ENCODE assay signal across 17 cellular contexts in genomic region chrX:104742345-104742744, GRCh38.
"Had no signal": no experiment of that assay in that cellular context is flagged by ENCODE, and none has a peak within 500 bp of the region (broad histone marks: within the 10 kb centered on the region; RNA-seq: fewer than 3 reads in every experiment).

No MANE protein-coding gene starts in this region.

- H3K27ac Mint-ChIP-seq: activated CD4-positive, alpha-beta T cell treated with anti-CD3 and anti-CD28 coated beads for 36 hours; activated naive CD4-positive, alpha-beta T cell treated with anti-CD3 and anti-CD28 coated beads, Interleukin-2, amount 50 U/mL, for 72 hours; activated T-helper 1 cell treated with anti-CD3 and anti-CD28 coated beads, Interleukin-12 subunit alpha, Interleukin-12 subunit beta, Interleukin-2, Interleukin-4 antibody, amounts not matched to agents 30 ng/mL and 10 ng/mL and 1 ng/mL, durations not matched to agents 14 hours and 24 hours and 36 hours; mesothelial cell of epicardium; natural killer cell treated with Interleukin-12 subunit alpha and Interleukin-12 subunit beta and Interleukin-15 and Interleukin-18, amount 100 ng/mL, for 72 hours; WTC11 had no signal

- H3K4me3 ChIP-seq: adrenal gland, dorsolateral prefrontal cortex had no signal

- DNase-seq: activated CD4-positive, alpha-beta T cell treated with anti-CD3 and anti-CD28 coated beads for 36 hours; activated CD4-positive, alpha-beta T cell treated with anti-CD3 and anti-CD28 coated beads, Interleukin-2, amount 50 U/mL, for 48 hours; activated gamma-delta T cell treated with Interleukin-2 at 50 U/mL for 16 hours; adrenal gland; dorsolateral prefrontal cortex; head of caudate nucleus; posterior cingulate gyrus; retina; stimulated activated naive CD4-positive, alpha-beta T cell had no signal

- H3K9me3 ChIP-seq: adrenal gland, neutrophil had no signal

- H3K9me3 Mint-ChIP-seq: activated naive CD4-positive, alpha-beta T cell treated with anti-CD3 and anti-CD28 coated beads, Interleukin-2, amount 50 U/mL, for 72 hours; activated T-helper 1 cell treated with anti-CD3 and anti-CD28 coated beads, Interleukin-12 subunit alpha, Interleukin-12 subunit beta, Interleukin-2, Interleukin-4 antibody, amounts not matched to agents 30 ng/mL and 10 ng/mL and 1 ng/mL, durations not matched to agents 14 hours and 24 hours and 36 hours; natural killer cell treated with Interleukin-12 subunit alpha and Interleukin-12 subunit beta and Interleukin-15 and Interleukin-18, amount 100 ng/mL, for 72 hours; WTC11 had no signal

- H3K4me1 Mint-ChIP-seq: activated CD4-positive, alpha-beta T cell treated with anti-CD3 and anti-CD28 coated beads for 36 hours; mesothelial cell of epicardium had no signal

- H3K36me3 Mint-ChIP-seq: activated naive CD4-positive, alpha-beta T cell treated with anti-CD3 and anti-CD28 coated beads, Interleukin-2, amount 50 U/mL, for 72 hours; mesothelial cell of epicardium; natural killer cell treated with Interleukin-12 subunit alpha and Interleukin-12 subunit beta and Interleukin-15 and Interleukin-18, amount 100 ng/mL, for 72 hours; WTC11 had no signal

- H3K27me3 Mint-ChIP-seq: activated CD4-positive, alpha-beta T cell treated with anti-CD3 and anti-CD28 coated beads for 36 hours; natural killer cell treated with Interleukin-12 subunit alpha and Interleukin-12 subunit beta and Interleukin-15 and Interleukin-18, amount 100 ng/mL, for 72 hours had no signal

- H3K4me1 ChIP-seq: adrenal gland had no signal

- H3K4me3 Mint-ChIP-seq: activated CD4-positive, alpha-beta T cell treated with anti-CD3 and anti-CD28 coated beads for 36 hours; activated T-helper 1 cell treated with anti-CD3 and anti-CD28 coated beads, Interleukin-12 subunit alpha, Interleukin-12 subunit beta, Interleukin-2, Interleukin-4 antibody, amounts not matched to agents 30 ng/mL and 10 ng/mL and 1 ng/mL, durations not matched to agents 14 hours and 24 hours and 36 hours; mesothelial cell of epicardium; natural killer cell treated with Interleukin-12 subunit alpha and Interleukin-12 subunit beta and Interleukin-15 and Interleukin-18, amount 100 ng/mL, for 72 hours; WTC11 had no signal

- FAIRE-seq: frontal cortex, TTC549 had no signal

- H3K27ac ChIP-seq: adrenal gland, dorsolateral prefrontal cortex, neutrophil had no signal

- ATAC-seq: activated CD4-positive, alpha-beta T cell treated with anti-CD3 and anti-CD28 coated beads for 36 hours; activated naive CD4-positive, alpha-beta T cell treated with anti-CD3 and anti-CD28 coated beads, Interleukin-2, amount 50 U/mL, for 72 hours; natural killer cell treated with Interleukin-12 subunit alpha and Interleukin-12 subunit beta and Interleukin-15 and Interleukin-18, amount 100 ng/mL, for 72 hours; WTC11 had no signal

- H3K27me3 ChIP-seq: neutrophil had no signal

- H3K36me3 ChIP-seq: adrenal gland, neutrophil had no signal
